In genomic region chr17:60248618-60249516, GRCh38 we compare ENCODE assay signal across 20 cellular contexts.
A peak's percentile ranks its signal among the peaks of the same experiment; 100 is the strongest.
DNase-seq lines count a peak whose midpoint lies in the region.
"Had no signal": no experiment of that assay in that cellular context is flagged by ENCODE, and none has a peak within 500 bp of the region (broad histone marks: within the 10 kb centered on the region; RNA-seq: fewer than 3 reads in every experiment).

No MANE protein-coding gene starts in this region.

- CTCF ChIA-PET in activated naive CD4-positive, alpha-beta T cell treated with anti-CD3 and anti-CD28 coated beads for 36 hours (lab: Charles Lee), result no interaction called here

- no peaks in the 10 kb centered on the region for H3K4me1 ChIP-seq in thymus (ENCODE audit: control insufficient read depth, insufficient read depth, low read length)
- H3K4me1 ChIP-seq: BE2C, heart left ventricle, suprapubic skin had no signal

- intact Hi-C loops in dendritic cell treated with granulocyte-macrophage colony-stimulating factor and Interleukin-4, amounts not matched to agents 40 ng/mL and 50 ng/mL, for 4 days (cut with micrococcal nuclease), result no loop called here
- intact Hi-C loops in activated naive CD4-positive, alpha-beta T cell treated with anti-CD3 and anti-CD28 coated beads for 36 hours (cut with micrococcal nuclease), result no loop called here

- H3K27me3 Mint-ChIP-seq in dendritic cell treated with granulocyte-macrophage colony-stimulating factor and Interleukin-4, amounts not matched to agents 40 ng/mL and 50 ng/mL, for 4 days, result no peaks in the 10 kb centered on the region
- no peaks in the 10 kb centered on the region for H3K27me3 Mint-ChIP-seq in activated naive CD4-positive, alpha-beta T cell treated with anti-CD3 and anti-CD28 coated beads for 36 hours (ENCODE audit: low read depth)

- H3K36me3 Mint-ChIP-seq in dendritic cell treated with granulocyte-macrophage colony-stimulating factor and Interleukin-4, amounts not matched to agents 40 ng/mL and 50 ng/mL, for 4 days (ENCODE audit: low read depth), result peaks cover 68% of the 10 kb centered on the region
- H3K36me3 Mint-ChIP-seq in activated naive CD4-positive, alpha-beta T cell treated with anti-CD3 and anti-CD28 coated beads for 36 hours (ENCODE audit: low read depth), result peaks cover 12% of the 10 kb centered on the region

- in situ Hi-C loops in SK-MEL-5 (cut with HindIII; ENCODE audit: low pct_unique_long_range_greater_than_20kb, low sequenced_read_pairs), result no loop called here

- H3K9me3 Mint-ChIP-seq in dendritic cell treated with granulocyte-macrophage colony-stimulating factor and Interleukin-4, amounts not matched to agents 40 ng/mL and 50 ng/mL, for 4 days, result peaks cover 8% of the 10 kb centered on the region
- H3K9me3 Mint-ChIP-seq in activated naive CD4-positive, alpha-beta T cell treated with anti-CD3 and anti-CD28 coated beads for 36 hours, result no peaks in the 10 kb centered on the region

- no peaks in the 10 kb centered on the region for H3K4me1 Mint-ChIP-seq in dendritic cell treated with granulocyte-macrophage colony-stimulating factor and Interleukin-4, amounts not matched to agents 40 ng/mL and 50 ng/mL, for 4 days (ENCODE audit: low read depth)
- H3K4me1 Mint-ChIP-seq in activated naive CD4-positive, alpha-beta T cell treated with anti-CD3 and anti-CD28 coated beads for 36 hours (ENCODE audit: low read depth), result no peaks in the 10 kb centered on the region

- no peaks in the 10 kb centered on the region for H3K27me3 ChIP-seq in thymus (ENCODE audit: control insufficient read depth, insufficient read depth)
- H3K27me3 ChIP-seq: BE2C, heart left ventricle, suprapubic skin had no signal

- peaks cover 6% of the 10 kb centered on the region for H3K36me3 ChIP-seq in thymus (ENCODE audit: control insufficient read depth, insufficient read depth)

- DNase-seq in SK-MEL-5 (ENCODE audit: low read depth, low spot score), result peak; percentile 50
- DNase-seq in medulla oblongata (ENCODE audit: extremely low spot score), result peak; percentile 27
- DNase-seq in activated naive CD4-positive, alpha-beta T cell treated with anti-CD3 and anti-CD28 coated beads for 36 hours, result no peak
- no peak for DNase-seq in DMS 273 treated with DMSO at 0.1 percent for 48 hours (lab: John Stamatoyannopoulos, UW)
- DNase-seq in NCI-H526 (lab: John Stamatoyannopoulos, UW), result no peak
- DNase-seq: activated gamma-delta T cell; amniotic stem cell; BE2C; Calu3; cortex of kidney; GF-D8; heart left ventricle; islet precursor cell; MM.1S; NCI-H2029 treated with DMSO at 0.1 percent for 48 hours; NCI-H510A treated with DMSO at 0.1 percent for 48 hours; stimulated activated CD4-positive, alpha-beta T cell treated with anti-CD3 and anti-CD28 coated beads, Interleukin-2, amount 100 ng/mL, for 48 hours had no signal

- H3K4me3 Mint-ChIP-seq in dendritic cell treated with granulocyte-macrophage colony-stimulating factor and Interleukin-4, amounts not matched to agents 40 ng/mL and 50 ng/mL, for 4 days, result no peak overlapping the region
- no peak overlapping the region for H3K4me3 Mint-ChIP-seq in activated naive CD4-positive, alpha-beta T cell treated with anti-CD3 and anti-CD28 coated beads for 36 hours

- peak overlapping the region; percentile 46 for H3K27ac Mint-ChIP-seq in dendritic cell treated with granulocyte-macrophage colony-stimulating factor and Interleukin-4, amounts not matched to agents 40 ng/mL and 50 ng/mL, for 4 days
- no peak overlapping the region for H3K27ac Mint-ChIP-seq in activated naive CD4-positive, alpha-beta T cell treated with anti-CD3 and anti-CD28 coated beads for 36 hours

- WGBS in thymus, result 80% methylated on average over 5 of the region's 5 CpGs

- H3K9me3 ChIP-seq in thymus (ENCODE audit: control insufficient read depth), result no peaks in the 10 kb centered on the region
- H3K9me3 ChIP-seq: BE2C, suprapubic skin had no signal

- peak overlapping the region; percentile 42 for H3K27ac ChIP-seq in thymus (ENCODE audit: low read depth)
- H3K27ac ChIP-seq: heart left ventricle, suprapubic skin had no signal

- H3K4me3 ChIP-seq in thymus (ENCODE audit: low read length), result no peak overlapping the region
- H3K4me3 ChIP-seq: heart left ventricle, suprapubic skin had no signal

Comparison
In these comparisons a context has a peak if more than half of its experiments do, and no peak if none do; other contexts are left out.
1. DNase-seq: peak in SK-MEL-5 (single experiment) and medulla oblongata (single experiment); none in activated naive CD4-positive, alpha-beta T cell treated with anti-CD3 and anti-CD28 coated beads for 36 hours (single experiment), DMS 273 treated with DMSO at 0.1 percent for 48 hours (single experiment) and NCI-H526 (0 of 2).